Comparison of ENCODE assay signal across 27 cellular contexts in genomic region chr1:227353186-227353585, GRCh38. TPM values are rescaled to one million over a fixed set of nuclear protein-coding genes. Genes with fewer than 3 reads are reported as not detected.
DNase-seq lines count a peak whose midpoint lies in the region; ATAC-seq, FAIRE-seq and TF ChIP-seq lines count a peak whose summit lies in the region.
"Had no signal": no experiment of that assay in that cellular context is flagged by ENCODE, and none has a peak within 500 bp of the region (broad histone marks: within the 10 kb centered on the region; RNA-seq: fewer than 3 reads in every experiment).

No MANE protein-coding gene starts in this region.

- no peak for TF ChIP-seq CTCF in left ventricle myocardium inferior (IDR thresholded peaks at IDR 0.05; ENCODE audit: borderline replicate concordance)
- no peak for TF ChIP-seq CTCF in right atrium auricular region (IDR thresholded peaks at IDR 0.05)
- no peak for TF ChIP-seq CTCF in HEK293 (tag by site-specific recombination; IDR thresholded peaks at IDR 0.05)
- no peak for TF ChIP-seq CTCF in K562 (IDR thresholded peaks at IDR 0.05 in 2 of 3, conservative IDR thresholded peaks at IDR 0.05 in 1 of 3; ENCODE audit: insufficient read depth in 2 of 3, low read depth in 1 of 3, low read length in 3 of 3)

- no peak for TF ChIP-seq RAD21 in K562 (CRISPR knock-in tag; conservative IDR thresholded peaks at IDR 0.05 in 1 of 2, IDR thresholded peaks at IDR 0.05 in 1 of 2)

- no peak overlapping the region for H3K9ac ChIP-seq in K562 (ENCODE audit: insufficient read depth in 1 of 2, low read depth in 2 of 2, low read length in 2 of 2)
- H3K9ac ChIP-seq: BLaER1 had no signal

- no TSS peak for BruUV-seq in K562 (replicated peaks; lab: Mats Ljungman, UMichigan)

- CTCF ChIA-PET in HEK293 (lab: Yijun Ruan, JAX) (no interaction called here), K562 (lab: Yijun Ruan, JAX; ENCODE audit: low intra/inter-chr PET ratio) (no interaction called here)

- no peak overlapping the region for H3K4me2 ChIP-seq in K562 (ENCODE audit: insufficient read depth, low read length)
- H3K4me2 ChIP-seq: BLaER1 had no signal

- no peaks in the 10 kb centered on the region for H4K20me1 ChIP-seq in K562 (replicated peaks; ENCODE audit: control insufficient read depth, insufficient read depth, low read length)
- H4K20me1 ChIP-seq: BLaER1 had no signal

- peaks cover 45% of the 10 kb centered on the region for H3K4me1 ChIP-seq in left ventricle myocardium inferior
- peaks cover 0 to 28% of the 10 kb centered on the region in 2 donors for H3K4me1 ChIP-seq in right atrium auricular region
- H3K4me1 ChIP-seq in HEK293 (ENCODE audit: control insufficient read depth, insufficient read depth, low read length), result peaks cover 21% of the 10 kb centered on the region
- H3K4me1 ChIP-seq in K562 (replicated peaks in 1 of 2; ENCODE audit: control insufficient read depth in 2 of 2, insufficient read depth in 2 of 2, low read length in 2 of 2), result peaks cover 18 to 24% of the 10 kb centered on the region in 2 experiments

- 53% methylated on average over 4 of the region's 4 CpGs for WGBS in K562 (ENCODE audit: insufficient coverage, low coverage, missing lambda C conversion rate)

- TF ChIP-seq EP300 in K562 (IDR thresholded peaks at IDR 0.05; ENCODE audit: low read length), result no peak

- no peak for FAIRE-seq in K562 (lab: Jason Lieb, UNC)
- FAIRE-seq: A204.1, GM12878, GM12892, GM18507 had no signal

- intact Hi-C loops in left ventricle myocardium inferior (cut with micrococcal nuclease), result loop anchor here (10.0 kb wide), 1 partner anchor 82 kb away; no protein-coding TSS in a partner anchor
- intact Hi-C loops in K562 (cut with micrococcal nuclease), result no loop called here

- H3K27ac ChIP-seq in left ventricle myocardium inferior (replicated peaks), result peak overlapping the region; percentile 62
- no peak overlapping the region for H3K27ac ChIP-seq in right atrium auricular region
- no peak overlapping the region for H3K27ac ChIP-seq in HEK293 (ENCODE audit: extremely low read depth, low read depth, low read length)
- no peak overlapping the region for H3K27ac ChIP-seq in K562 (ENCODE audit: extremely low read depth, low read depth, low read length)
- H3K27ac ChIP-seq: BLaER1 had no signal

- H3K27me3 ChIP-seq in left ventricle myocardium inferior (ENCODE audit: low read depth) (no peaks in the 10 kb centered on the region), right atrium auricular region (no peaks in the 10 kb centered on the region), K562 (ENCODE audit: control insufficient read depth in 2 of 2, insufficient read depth in 2 of 2, low read length in 2 of 2) (no peaks in the 10 kb centered on the region)
- H3K27me3 ChIP-seq: BE2C, BLaER1 had no signal

- no peak for ATAC-seq in K562
- no peak for ATAC-seq in HG03196 (IDR thresholded peaks at IDR 0.05; ENCODE audit: unreplicated experiment)
- ATAC-seq: GM12878 had no signal

- H3K9me3 ChIP-seq in left ventricle myocardium inferior (replicated peaks) (no peaks in the 10 kb centered on the region), right atrium auricular region (no peaks in the 10 kb centered on the region), HEK293 (ENCODE audit: control insufficient read depth, insufficient read depth, low read depth, low read length) (no peaks in the 10 kb centered on the region), K562 (replicated peaks; ENCODE audit: control insufficient read depth, insufficient read depth, low read depth, low read length) (no peaks in the 10 kb centered on the region)
- H3K9me3 ChIP-seq: BE2C had no signal

- no peak for TF ChIP-seq POLR2A in K562 (conservative IDR thresholded peaks at IDR 0.05)

- no peak for DNase-seq in left ventricle myocardium inferior
- no peak for DNase-seq in right atrium auricular region (ENCODE audit: low spot score)
- DNase-seq in K562 (ENCODE audit: extremely low read depth in 1 of 4, low spot score in 3 of 4), result no peak
- no peak for DNase-seq in T-helper 2 cell
- no peak for DNase-seq in mesenteric fat pad (ENCODE audit: low spot score)
- DNase-seq: 8988T; ACHN; BE2C; C1 segment of cervical spinal cord; CD4-positive, alpha-beta memory T cell; CD4-positive, CD25-positive, alpha-beta regulatory T cell; CD8-positive, alpha-beta memory T cell; COR-L47; DMS 273 treated with DMSO at 0.1 percent for 48 hours; DMS153; DMS53; DMS79; DND-41; EL; GDM1 had no signal

- no peaks in the 10 kb centered on the region for H3K36me3 ChIP-seq in left ventricle myocardium inferior
- H3K36me3 ChIP-seq in right atrium auricular region, result no peaks in the 10 kb centered on the region
- no peaks in the 10 kb centered on the region for H3K36me3 ChIP-seq in HEK293 (ENCODE audit: control insufficient read depth in 2 of 2, insufficient read depth in 1 of 2, low read length in 2 of 2)
- no peaks in the 10 kb centered on the region for H3K36me3 ChIP-seq in K562 (ENCODE audit: control insufficient read depth, insufficient read depth, low read length)
- H3K36me3 ChIP-seq: BE2C, BLaER1 had no signal

- POLR2A ChIA-PET in HEK293 (lab: Yijun Ruan, JAX), result no interaction called here
- POLR2A ChIA-PET in K562 (lab: Yijun Ruan, JAX), result no interaction called here

- H3K4me3 ChIP-seq in left ventricle myocardium inferior (no peak overlapping the region), right atrium auricular region (no peak overlapping the region), HEK293 (ENCODE audit: low read depth, low read length) (no peak overlapping the region), K562 (no peak overlapping the region)
- H3K4me3 ChIP-seq: BLaER1, GM12878 had no signal

- H3K79me2 ChIP-seq in K562 (ENCODE audit: control insufficient read depth, insufficient read depth, low read length), result no peaks in the 10 kb centered on the region

- H2AFZ ChIP-seq in K562 (ENCODE audit: low read depth, low read length), result peak overlapping the region; percentile 47

- no peaks in the 10 kb centered on the region for H3K9me1 ChIP-seq in K562 (ENCODE audit: control insufficient read depth, insufficient read depth, low read length)

- in situ Hi-C loops in K562 (cut with MboI), result no loop called here

TF ChIP-seq in HEK293, 187 proteins besides CTCF, POLR2A, EP300 and RAD21 (continues in another document):
- TF ChIP-seq ZNF488 (tag by site-specific recombination; IDR thresholded peaks at IDR 0.05), result no peak

TF ChIP-seq in K562, 482 proteins besides CTCF, POLR2A, EP300 and RAD21 (continues in another document):
- TF ChIP-seq ZNF717 (CRISPR knock-in tag; IDR thresholded peaks at IDR 0.05) (no peak), ZNF23 (CRISPR knock-in tag; IDR thresholded peaks at IDR 0.05) (no peak), TFE3 (CRISPR knock-in tag; IDR thresholded peaks at IDR 0.05) (no peak), EGR1 (conservative IDR thresholded peaks at IDR 0.05) (0 out of 2 replicates have a peak, but pooled peaks have one; percentile 32), ZBTB33 (CRISPR knock-in tag; IDR thresholded peaks at IDR 0.05) (no peak), BDP1 (IDR thresholded peaks at IDR 0.05; ENCODE audit: insufficient read depth, insufficient read length) (no peak), MED1 (CRISPR knock-in tag; IDR thresholded peaks at IDR 0.05; ENCODE audit: borderline replicate concordance) (no peak)

RNA-seq across cellular contexts. Expression of gene CDC42BPA, which starts 34.9 kb away (rescaled TPM):
- total RNA-seq in left ventricle myocardium inferior, result 35.1 TPM
- total RNA-seq in right atrium auricular region, result 10 to 100 TPM; 26.0 to 32.0 TPM
- total RNA-seq in K562 (2011; cell fraction: chromatin; rRNA removed; ENCODE audit: low replicate concordance), result 57.9 and 301 TPM in 2 replicates
- 30.5 and 47.2 TPM in 2 replicates for total RNA-seq in K562 (2011; cell fraction: nucleolus; rRNA removed)
- total RNA-seq in K562 (2011; cell fraction: nucleoplasm; rRNA removed), result 88.9 and 189 TPM in 2 replicates
- total RNA-seq in K562 (2014; rRNA removed), result 41.1 and 57.4 TPM in 2 replicates
- 69.8 and 76.9 TPM in 2 replicates for total RNA-seq in K562 (2014; rRNA removed; fragmentation: Illumina TruSeq; extraction: Trizol)
- 73.9 and 77.5 TPM in 2 replicates for total RNA-seq in K562 (2015; rRNA removed; fragmentation: Illumina TruSeq; extraction: Trizol)
- 49.8 and 54.9 TPM in 2 replicates for total RNA-seq in K562 (2021)
- polyA plus RNA-seq in K562 (2011; rRNA removed), result 27.7 and 44.1 TPM in 2 replicates
- polyA plus RNA-seq in K562 (2011; cell fraction: cytosol; rRNA removed), result 16.9 and 17.7 TPM in 2 replicates
- 29.4 and 39.0 TPM in 2 replicates for polyA plus RNA-seq in K562 (2011; cell fraction: nucleus; rRNA removed)
- 25.7 and 29.0 TPM in 2 replicates for polyA plus RNA-seq in K562 (2012)
- polyA plus RNA-seq in K562 (2014; fragmentation: Illumina TruSeq; extraction: Trizol), result 31.6 and 34.5 TPM in 2 replicates
- polyA plus RNA-seq in K562 (2014; fragmentation: Nextera tagmentation; extraction: Ambion mirVana), result 10 to 100 TPM in 1 of 2 experiments, 1 to 10 TPM in 1; 8.0 to 52.1 TPM
- polyA plus RNA-seq in K562 (2014; rRNA removed), result 27.0 and 27.4 TPM in 2 replicates
- polyA minus RNA-seq in K562 (2011; rRNA and poly(A)+ RNA removed), result 164 and 196 TPM in 2 replicates
- 34.5 and 62.7 TPM in 2 replicates for polyA minus RNA-seq in K562 (2011; cell fraction: cytosol; rRNA and poly(A)+ RNA removed)
- 138 and 164 TPM in 2 replicates for polyA minus RNA-seq in K562 (2011; cell fraction: nucleus; rRNA and poly(A)+ RNA removed)
- total RNA-seq in mesenteric fat pad, result 42.5 TPM
- polyA plus RNA-seq: CD4-positive, alpha-beta memory T cell had no signal
